8 cellular contexts compared by ENCODE assay signal in the genomic region with DNA sequence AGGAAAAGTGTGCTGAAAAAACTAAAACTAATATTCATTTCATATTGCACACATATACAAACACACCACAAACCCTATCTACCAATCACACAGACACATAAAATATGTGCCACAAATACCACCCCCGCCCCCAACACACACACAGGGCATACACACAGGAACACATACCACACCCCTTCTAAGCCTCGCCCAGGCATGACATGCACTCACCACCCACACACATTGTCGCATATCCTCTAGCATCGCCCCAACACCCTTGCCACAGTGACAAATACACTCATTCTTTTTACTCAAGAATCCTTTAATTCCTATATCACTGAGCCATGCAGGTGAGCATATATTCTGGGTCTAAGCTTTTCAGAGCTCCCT. TPM values are rescaled to one million over a fixed set of nuclear protein-coding genes. Genes with fewer than 3 reads are reported as not detected.
DNase-seq lines count a peak whose midpoint lies in the region; ATAC-seq and TF ChIP-seq lines count a peak whose summit lies in the region.

No MANE protein-coding gene starts in this region.

- H3K36me3 Mint-ChIP-seq in IgD-negative memory B cell: peaks cover 2% of the 10 kb centered on the region
- H3K36me3 Mint-ChIP-seq in endodermal cell (ENCODE audit: low read depth): no peaks in the 10 kb centered on the region

- DNase-seq in activated T-cell treated with anti-CD3 and anti-CD28 coated beads for 48 hours (ENCODE audit: low read depth) (peak; percentile 74), left cardiac atrium (peak; percentile 43), KG1 (lab: John Stamatoyannopoulos, UW) (no peak), endodermal cell (no peak), posterior vena cava (ENCODE audit: low spot score) (no peak)
- peak; percentile 30 to 59 (median 47) for DNase-seq in stimulated activated CD4-positive, alpha-beta T cell treated with anti-CD3 and anti-CD28 coated beads, TNF-alpha, amount 100 ng/mL, for 1 hour (ENCODE audit: low read depth in 3 of 3, low spot score in 1 of 3)

- no peak overlapping the region for H3K27ac ChIP-seq in endodermal cell (ENCODE audit: low read depth, low read length)

- H3K4me1 Mint-ChIP-seq in IgD-negative memory B cell (peaks cover 23 to 31% (median 24%) of the 10 kb centered on the region in 3 donors), endodermal cell (peaks cover 15% of the 10 kb centered on the region)

- peaks cover 6% of the 10 kb centered on the region for H3K4me1 ChIP-seq in endodermal cell (ENCODE audit: control insufficient read depth, insufficient read depth, low read length)

- no peaks in the 10 kb centered on the region for H3K9me3 ChIP-seq in endodermal cell (ENCODE audit: control insufficient read depth, low read length)

- H3K9me3 Mint-ChIP-seq in IgD-negative memory B cell (peaks cover 0 to 2% (median 0%) of the 10 kb centered on the region in 3 donors), endodermal cell (no peaks in the 10 kb centered on the region)

- H3K4me3 Mint-ChIP-seq in IgD-negative memory B cell: peak overlapping the region; percentile 0 to 80 (median 30)
- H3K4me3 Mint-ChIP-seq in endodermal cell: no peak overlapping the region

- no peaks in the 10 kb centered on the region for H3K36me3 ChIP-seq in endodermal cell (ENCODE audit: control insufficient read depth, insufficient read depth, low read length)

- TF ChIP-seq CTCF in endodermal cell (conservative IDR thresholded peaks at IDR 0.05): no peak

- no peaks in the 10 kb centered on the region for H3K27me3 ChIP-seq in endodermal cell (ENCODE audit: control insufficient read depth, insufficient read depth, low read length, poor library complexity, severe bottlenecking)

- no peak overlapping the region for H3K9ac ChIP-seq in endodermal cell (ENCODE audit: extremely low read depth, low read length, poor library complexity, severe bottlenecking)

- H3K27ac Mint-ChIP-seq in IgD-negative memory B cell (peak overlapping the region; percentile 1 to 86 (median 61)), endodermal cell (no peak overlapping the region)

- no peaks in the 10 kb centered on the region for H3K27me3 Mint-ChIP-seq in IgD-negative memory B cell
- H3K27me3 Mint-ChIP-seq in endodermal cell (ENCODE audit: insufficient read depth): no peaks in the 10 kb centered on the region

- no peak overlapping the region for H3K4me3 ChIP-seq in endodermal cell (ENCODE audit: low read length)

- ATAC-seq in GM19351 (IDR thresholded peaks at IDR 0.05; ENCODE audit: unreplicated experiment) (peak; percentile 93), left cardiac atrium (peak; percentile 72 to 81)

- intact Hi-C loops in left cardiac atrium (cut with DNase I) (no loop called here), posterior vena cava (cut with DNase I) (loop anchor here in 1 of 2 donors (5.0 kb wide), 1 partner anchor 190 kb away; a partner anchor contains a TSS)

- 93 to 100% methylated on average over 1 to 4 of the region's 4 CpGs for WGBS in endodermal cell (ENCODE audit: insufficient coverage in 1 of 2, insufficient read length in 1 of 2), 2 experiments

RNA-seq across cellular contexts. Expression of a gene that starts 24.6 kb away (rescaled TPM):
- 14.3 TPM for polyA plus RNA-seq in IgD-negative memory B cell
- 10 to 100 TPM; 13.4 to 13.8 TPM for total RNA-seq in left cardiac atrium
- 10 to 100 TPM; 30.2 to 34.2 TPM for total RNA-seq in endodermal cell
- polyA plus RNA-seq in endodermal cell (2013, experiment 1 of 2): 11.5 TPM
- polyA plus RNA-seq in endodermal cell (2013, experiment 2 of 2): 11.3 TPM
- 10 to 100 TPM; 22.3 to 43.3 TPM for total RNA-seq in posterior vena cava

Comparison
In these comparisons a context has a peak if more than half of its experiments do, and no peak if none do; other contexts are left out.
1. DNase-seq: peak in activated T-cell treated with anti-CD3 and anti-CD28 coated beads for 48 hours (single experiment), left cardiac atrium (single experiment) and stimulated activated CD4-positive, alpha-beta T cell treated with anti-CD3 and anti-CD28 coated beads, TNF-alpha, amount 100 ng/mL, for 1 hour (3 of 3); none in KG1 (single experiment), endodermal cell (single experiment) and posterior vena cava (single experiment).